ENCODE assay signal across 1 cellular context in genomic region chr14:39467889-39468524, GRCh38.
TF ChIP-seq lines count a peak whose summit lies in the region.

No MANE protein-coding gene starts in this region.

TF ChIP-seq in K562, 482 proteins besides CTCF, POLR2A, EP300 and RAD21 (continued from another document):
- TF ChIP-seq, protein P1, sequence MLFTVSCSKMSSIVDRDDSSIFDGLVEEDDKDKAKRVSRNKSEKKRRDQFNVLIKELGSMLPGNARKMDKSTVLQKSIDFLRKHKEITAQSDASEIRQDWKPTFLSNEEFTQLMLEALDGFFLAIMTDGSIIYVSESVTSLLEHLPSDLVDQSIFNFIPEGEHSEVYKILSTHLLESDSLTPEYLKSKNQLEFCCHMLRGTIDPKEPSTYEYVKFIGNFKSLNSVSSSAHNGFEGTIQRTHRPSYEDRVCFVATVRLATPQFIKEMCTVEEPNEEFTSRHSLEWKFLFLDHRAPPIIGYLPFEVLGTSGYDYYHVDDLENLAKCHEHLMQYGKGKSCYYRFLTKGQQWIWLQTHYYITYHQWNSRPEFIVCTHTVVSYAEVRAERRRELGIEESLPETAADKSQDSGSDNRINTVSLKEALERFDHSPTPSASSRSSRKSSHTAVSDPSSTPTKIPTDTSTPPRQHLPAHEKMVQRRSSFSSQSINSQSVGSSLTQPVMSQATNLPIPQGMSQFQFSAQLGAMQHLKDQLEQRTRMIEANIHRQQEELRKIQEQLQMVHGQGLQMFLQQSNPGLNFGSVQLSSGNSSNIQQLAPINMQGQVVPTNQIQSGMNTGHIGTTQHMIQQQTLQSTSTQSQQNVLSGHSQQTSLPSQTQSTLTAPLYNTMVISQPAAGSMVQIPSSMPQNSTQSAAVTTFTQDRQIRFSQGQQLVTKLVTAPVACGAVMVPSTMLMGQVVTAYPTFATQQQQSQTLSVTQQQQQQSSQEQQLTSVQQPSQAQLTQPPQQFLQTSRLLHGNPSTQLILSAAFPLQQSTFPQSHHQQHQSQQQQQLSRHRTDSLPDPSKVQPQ (CRISPR knock-in tag; IDR thresholded peaks at IDR 0.05; ENCODE audit: borderline replicate concordance), result no peak
- TF ChIP-seq ZNF41 (CRISPR knock-in tag; conservative IDR thresholded peaks at IDR 0.05), result no peak
- TF ChIP-seq ZFP36 (IDR thresholded peaks at IDR 0.05; ENCODE audit: low read depth, low read length, partially characterized antibody), result no peak
- no peak for TF ChIP-seq ZBTB7A (IDR thresholded peaks at IDR 0.05; ENCODE audit: borderline replicate concordance, control insufficient read depth, low read depth, low read length)
- no peak for TF ChIP-seq NONO (IDR thresholded peaks at IDR 0.05; ENCODE audit: low read depth in 2 of 2, low read length in 1 of 2)
- TF ChIP-seq MEF2A (IDR thresholded peaks at IDR 0.05; ENCODE audit: control insufficient read depth, low read depth, low read length), result no peak
- no peak for TF ChIP-seq TBP (optimal IDR thresholded peaks at IDR 0.05; ENCODE audit: low read depth, low read length)
- TF ChIP-seq ZNF140 (CRISPR knock-in tag; IDR thresholded peaks at IDR 0.05), result no peak
